In the genomic region with DNA sequence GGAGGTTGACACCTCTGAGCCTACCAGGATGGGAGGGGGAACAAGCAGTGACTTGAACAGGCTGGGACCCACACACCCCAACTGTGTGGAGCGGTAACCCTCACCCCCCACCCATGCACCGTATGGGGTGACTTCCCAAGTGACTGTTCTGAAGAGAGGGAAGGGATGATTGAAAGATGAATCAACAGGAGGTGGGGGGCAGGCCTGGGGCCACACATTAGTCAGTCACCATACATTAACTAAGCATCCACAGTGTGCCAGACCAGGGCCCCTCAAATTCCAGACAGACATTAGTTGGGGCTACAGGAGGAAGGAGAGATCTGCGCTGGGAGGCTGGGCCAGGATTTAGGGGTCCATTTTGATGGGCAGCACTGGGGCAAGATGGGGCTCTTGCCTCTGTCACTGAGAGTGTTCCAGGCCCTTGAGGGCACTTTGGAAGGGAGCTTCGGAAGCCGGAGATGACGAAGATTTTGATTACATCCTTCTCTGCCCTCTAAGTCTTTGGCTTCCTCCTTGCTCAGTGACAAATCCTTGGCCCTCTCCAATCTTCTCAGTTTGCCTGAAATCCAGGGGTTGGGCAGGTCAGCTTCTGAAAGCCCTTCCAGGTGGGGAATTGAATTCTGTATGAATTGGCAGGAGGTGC, we compare ENCODE assay signal across 8 cellular contexts. TPM values are rescaled to one million over a fixed set of nuclear protein-coding genes. Genes with fewer than 3 reads are reported as not detected.
DNase-seq lines count a peak whose midpoint lies in the region; ATAC-seq, FAIRE-seq and TF ChIP-seq lines count a peak whose summit lies in the region.

No MANE protein-coding gene starts in this region.

- H3K4me1 ChIP-seq in muscle layer of duodenum (ENCODE audit: control insufficient read depth in 1 of 2, insufficient read depth in 2 of 2, low read length in 2 of 2) = peaks cover 26 to 51% of the 10 kb centered on the region in 2 donors

- no peaks in the 10 kb centered on the region for H3K9me3 ChIP-seq in muscle layer of duodenum (ENCODE audit: control insufficient read depth in 1 of 2, low read length in 2 of 2)

- H3K27ac ChIP-seq in muscle layer of duodenum (ENCODE audit: low read length) = peak overlapping the region; percentile 97

- H3K4me3 ChIP-seq in AG10803 (ENCODE audit: low read length) (peak overlapping the region; percentile 91), bronchial epithelial cell (ENCODE audit: low read depth, low read length) (peak overlapping the region; percentile 64), muscle layer of duodenum (ENCODE audit: low read depth in 1 of 2, low read length in 2 of 2) (peak overlapping the region; percentile 76 to 98)

- TF ChIP-seq CTCF in AG10803 (conservative IDR thresholded peaks at IDR 0.05; ENCODE audit: low read length) (no peak), bronchial epithelial cell (IDR thresholded peaks at IDR 0.05; ENCODE audit: insufficient read depth, low read length, severe bottlenecking) (no peak)

- no peaks in the 10 kb centered on the region for H3K27me3 ChIP-seq in bronchial epithelial cell (ENCODE audit: control insufficient read depth, insufficient read depth, low read length)
- no peaks in the 10 kb centered on the region for H3K27me3 ChIP-seq in muscle layer of duodenum (ENCODE audit: low read depth, low read length)

- ATAC-seq in GM19328 (IDR thresholded peaks at IDR 0.05; ENCODE audit: unreplicated experiment) (no peak), GM19463 (IDR thresholded peaks at IDR 0.05; ENCODE audit: unreplicated experiment) (no peak), HG03432 (IDR thresholded peaks at IDR 0.05; ENCODE audit: unreplicated experiment) (no peak)

- H3K36me3 ChIP-seq in bronchial epithelial cell (ENCODE audit: control insufficient read depth, insufficient read depth, low read length) (peaks cover under 1% of the 10 kb centered on the region), muscle layer of duodenum (ENCODE audit: control insufficient read depth in 1 of 2, insufficient read depth in 2 of 2, low read length in 2 of 2) (peaks cover 8 to 10% of the 10 kb centered on the region in 2 donors)

- no peak for FAIRE-seq in bronchial epithelial cell (lab: Jason Lieb, UNC)

- DNase-seq in AG10803 (ENCODE audit: low read depth) (peak; percentile 51), HuH-7.5 (ENCODE audit: low spot score) (peak; percentile 36), bronchial epithelial cell (ENCODE audit: low read depth) (peak; percentile 90), DMS153 (lab: John Stamatoyannopoulos, UW) (no peak)

RNA-seq across cellular contexts. Expression of a gene that starts 1.0 kb away (rescaled TPM):
- 37.9 and 38.7 TPM in 2 replicates for total RNA-seq in bronchial epithelial cell

RNA-seq across cellular contexts. Expression of a gene that starts 25.3 kb away (rescaled TPM):
- 29.4 and 35.0 TPM in 2 replicates for total RNA-seq in bronchial epithelial cell

RNA-seq across cellular contexts. Expression of a gene that starts 40.7 kb away (rescaled TPM):
- under 0.01 and 0.64 TPM in 2 replicates for total RNA-seq in bronchial epithelial cell

RNA-seq across cellular contexts. Expression of a gene that starts 58.2 kb away (rescaled TPM):
- total RNA-seq in bronchial epithelial cell = under 0.01 and 0.38 TPM in 2 replicates
